40 cellular contexts compared by ENCODE assay signal in genomic region chr1:2030076-2030870, GRCh38. TPM values are rescaled to one million over a fixed set of nuclear protein-coding genes. Genes with fewer than 3 reads are reported as not detected.
"Had no signal": no experiment of that assay in that cellular context is flagged by ENCODE, and none has a peak within 500 bp of the region (broad histone marks: within the 10 kb centered on the region; RNA-seq: fewer than 3 reads in every experiment).

No MANE protein-coding gene starts in this region.

- H3K36me3 Mint-ChIP-seq: activated CD4-positive, alpha-beta memory T cell treated with anti-CD3 and anti-CD28 coated beads for 36 hours; activated naive CD4-positive, alpha-beta T cell treated with anti-CD3 and anti-CD28 coated beads, Interleukin-2, amount 50 U/mL, for 72 hours had no signal

- H3K4me3 Mint-ChIP-seq: activated B cell treated with CpG ODN at 0.5 μM for 24 hours; activated CD4-positive, alpha-beta memory T cell treated with anti-CD3 and anti-CD28 coated beads for 36 hours; activated naive CD4-positive, alpha-beta T cell treated with anti-CD3 and anti-CD28 coated beads for 36 hours; activated T-cell treated with anti-CD3 and anti-CD28 coated beads, Interleukin-2, amount 50 U/mL, for 4 hours; activated T-helper 1 cell treated with anti-CD3 and anti-CD28 coated beads, Interleukin-12 subunit alpha, Interleukin-12 subunit beta, Interleukin-2, Interleukin-4 antibody, amounts not matched to agents 30 ng/mL and 10 ng/mL and 1 ng/mL, durations not matched to agents 14 hours and 24 hours and 36 hours had no signal

- H3K27ac ChIP-seq: adrenal gland, body of pancreas, breast epithelium, Peyer's patch, VCaP had no signal

- H3K36me3 ChIP-seq: adrenal gland, breast epithelium, MG63, Peyer's patch had no signal

- DNase-seq: activated B cell treated with CpG ODN at 0.5 μM for 24 hours; activated CD4-positive, alpha-beta memory T cell treated with anti-CD3 and anti-CD28 coated beads for 36 hours; activated CD4-positive, alpha-beta T cell treated with anti-CD3 and anti-CD28 coated beads for 4 hours; activated CD4-positive, alpha-beta T cell treated with anti-CD3 and anti-CD28 coated beads, Interleukin-2, amount 50 U/mL, for 1 hour; activated CD4-positive, CD25-positive, alpha-beta regulatory T cell treated with anti-CD3 and anti-CD28 coated beads, Interleukin-2, amount 50 U/mL, for 72 hours; activated CD8-positive, alpha-beta memory T cell treated with anti-CD3 and anti-CD28 coated beads, Interleukin-2, amount 50 U/mL, for 4 hours; activated gamma-delta T cell treated with Interleukin-2 at 50 U/mL for 16 hours; activated naive CD4-positive, alpha-beta T cell treated with anti-CD3 and anti-CD28 coated beads for 36 hours; activated T-cell treated with anti-CD3 and anti-CD28 coated beads for 4 hours; activated T-cell treated with anti-CD3 and anti-CD28 coated beads, Interleukin-2, amount 50 U/mL, for 4 hours; adrenal gland; body of pancreas; MG63; NCI-H1048; NCI-H1105 treated with DMSO at 0.1 percent for 48 hours; NCI-H1436; NCI-H1694; NCI-H1930; NCI-H2081 treated with DMSO at 0.1 percent for 48 hours; NCI-H226; NCI-H446 treated with DMSO at 0.1 percent for 48 hours; NCI-H524; NCI-H69; NK-92 treated with Interleukin-12 subunit alpha and Interleukin-12 subunit beta, amount 100 ng/mL, for 24 hours; PC-3; Peyer's patch; RPMI8226; SIG-M5; SW 1271; T-helper 1 cell; T-helper 2 cell; T-helper 9 cell had no signal

- H3K27ac Mint-ChIP-seq: activated B cell treated with CpG ODN at 0.5 μM for 24 hours; activated CD4-positive, alpha-beta memory T cell treated with anti-CD3 and anti-CD28 coated beads for 36 hours; activated naive CD4-positive, alpha-beta T cell treated with anti-CD3 and anti-CD28 coated beads for 36 hours; activated naive CD4-positive, alpha-beta T cell treated with anti-CD3 and anti-CD28 coated beads, Interleukin-2, amount 50 U/mL, for 72 hours; activated T-helper 1 cell treated with anti-CD3 and anti-CD28 coated beads, Interleukin-12 subunit alpha, Interleukin-12 subunit beta, Interleukin-2, Interleukin-4 antibody, amounts not matched to agents 30 ng/mL and 10 ng/mL and 1 ng/mL, durations not matched to agents 14 hours and 24 hours and 36 hours had no signal

- ATAC-seq: activated naive CD4-positive, alpha-beta T cell treated with anti-CD3 and anti-CD28 coated beads, Interleukin-2, amount 50 U/mL, for 72 hours; activated T-cell treated with anti-CD3 and anti-CD28 coated beads, Interleukin-2, amount 50 U/mL, for 4 hours; body of pancreas; PC-3; Right ventricle myocardium inferior had no signal

- H3K4me3 ChIP-seq: adrenal gland, body of pancreas, breast epithelium, MG63, Peyer's patch had no signal

- H3K4me1 ChIP-seq: body of pancreas, breast epithelium had no signal

- H3K9me3 ChIP-seq: adrenal gland, body of pancreas, breast epithelium, MG63, Peyer's patch had no signal

- FAIRE-seq: astrocyte had no signal

- H3K9me3 Mint-ChIP-seq: activated B cell treated with CpG ODN at 0.5 μM for 24 hours; activated CD4-positive, alpha-beta memory T cell treated with anti-CD3 and anti-CD28 coated beads for 36 hours; activated naive CD4-positive, alpha-beta T cell treated with anti-CD3 and anti-CD28 coated beads for 36 hours; activated naive CD4-positive, alpha-beta T cell treated with anti-CD3 and anti-CD28 coated beads, Interleukin-2, amount 50 U/mL, for 72 hours; activated T-cell treated with anti-CD3 and anti-CD28 coated beads, Interleukin-2, amount 50 U/mL, for 4 hours; activated T-helper 1 cell treated with anti-CD3 and anti-CD28 coated beads, Interleukin-12 subunit alpha, Interleukin-12 subunit beta, Interleukin-2, Interleukin-4 antibody, amounts not matched to agents 30 ng/mL and 10 ng/mL and 1 ng/mL, durations not matched to agents 14 hours and 24 hours and 36 hours had no signal

- H3K27me3 ChIP-seq: adrenal gland, body of pancreas, MG63, Peyer's patch had no signal

RNA-seq across cellular contexts. Expression of gene GABRD, which starts 11.1 kb away (rescaled TPM):
- total RNA-seq: activated B cell treated with CpG ODN at 0.5 μM for 24 hours; activated CD4-positive, alpha-beta memory T cell treated with anti-CD3 and anti-CD28 coated beads for 36 hours; activated naive CD4-positive, alpha-beta T cell treated with anti-CD3 and anti-CD28 coated beads for 36 hours; activated naive CD4-positive, alpha-beta T cell treated with anti-CD3 and anti-CD28 coated beads, Interleukin-2, amount 50 U/mL, for 72 hours; activated T-cell treated with anti-CD3 and anti-CD28 coated beads, Interleukin-2, amount 50 U/mL, for 4 hours; astrocyte; body of pancreas; breast epithelium; PC-3; Peyer's patch had no signal

RNA-seq across cellular contexts. Expression of gene CFAP74, which starts 26.7 kb away (rescaled TPM):
- total RNA-seq: activated B cell treated with CpG ODN at 0.5 μM for 24 hours; activated CD4-positive, alpha-beta memory T cell treated with anti-CD3 and anti-CD28 coated beads for 36 hours; activated naive CD4-positive, alpha-beta T cell treated with anti-CD3 and anti-CD28 coated beads for 36 hours; activated naive CD4-positive, alpha-beta T cell treated with anti-CD3 and anti-CD28 coated beads, Interleukin-2, amount 50 U/mL, for 72 hours; activated T-cell treated with anti-CD3 and anti-CD28 coated beads, Interleukin-2, amount 50 U/mL, for 4 hours; activated T-helper 1 cell treated with anti-CD3 and anti-CD28 coated beads, Interleukin-12 subunit alpha, Interleukin-12 subunit beta, Interleukin-2, Interleukin-4 antibody, amounts not matched to agents 30 ng/mL and 10 ng/mL and 1 ng/mL, durations not matched to agents 14 hours and 24 hours and 36 hours; astrocyte; cardiac septum; PC-3; Right ventricle myocardium inferior; SK-MEL-5 had no signal
